ENCODE assay signal across 18 cellular contexts in the genomic region with DNA sequence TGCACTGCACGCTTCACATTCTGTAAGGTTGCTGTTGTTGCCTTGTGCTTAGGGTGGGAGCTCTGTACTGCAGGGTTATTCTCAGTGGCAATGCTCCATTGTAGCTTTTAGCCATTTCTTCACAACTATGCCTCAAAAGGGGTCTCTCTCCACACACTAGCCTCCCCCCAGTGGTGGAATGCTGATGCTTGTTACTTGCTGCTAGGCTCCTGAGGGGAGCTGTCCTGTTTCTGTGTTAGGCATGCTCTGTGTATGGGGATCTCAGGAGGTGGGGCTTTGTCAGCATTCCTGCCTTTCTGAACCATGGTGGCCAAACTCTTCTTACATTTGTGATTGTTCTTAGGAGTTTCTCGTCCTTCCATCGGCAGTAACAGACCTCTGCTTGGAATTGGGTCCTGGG. TPM values are rescaled to one million over a fixed set of nuclear protein-coding genes. Genes with fewer than 3 reads are reported as not detected.
A peak's percentile ranks its signal among the peaks of the same experiment; 100 is the strongest.
DNase-seq lines count a peak whose midpoint lies in the region; ATAC-seq, FAIRE-seq and TF ChIP-seq lines count a peak whose summit lies in the region.
"Had no signal": no experiment of that assay in that cellular context is flagged by ENCODE, and none has a peak within 500 bp of the region (broad histone marks: within the 10 kb centered on the region; RNA-seq: fewer than 3 reads in every experiment).

No MANE protein-coding gene starts in this region.

- H2AFZ ChIP-seq in GM23338 = no peak overlapping the region
- H2AFZ ChIP-seq in GM23248 = no peak overlapping the region

- no peaks in the 10 kb centered on the region for H3K36me3 ChIP-seq in GM23338 (ENCODE audit: insufficient read depth)
- no peaks in the 10 kb centered on the region for H3K36me3 ChIP-seq in bronchial epithelial cell (ENCODE audit: control insufficient read depth, insufficient read depth, low read length)
- no peaks in the 10 kb centered on the region for H3K36me3 ChIP-seq in GM23248 (ENCODE audit: low read depth)

- H3K4me1 ChIP-seq in GM23338 (ENCODE audit: insufficient read depth) = no peaks in the 10 kb centered on the region
- H3K4me1 ChIP-seq in GM23248 (ENCODE audit: insufficient read depth) = no peaks in the 10 kb centered on the region
- H3K4me1 ChIP-seq: A549 had no signal

- H3K27me3 ChIP-seq in GM23338 (ENCODE audit: insufficient read depth) (no peaks in the 10 kb centered on the region), bronchial epithelial cell (ENCODE audit: control insufficient read depth, insufficient read depth, low read length) (no peaks in the 10 kb centered on the region), GM23248 (replicated peaks; ENCODE audit: insufficient read depth) (no peaks in the 10 kb centered on the region)

- peaks cover 4% of the 10 kb centered on the region; the same call in 1 of the 2 replicates for H3K79me2 ChIP-seq in GM23338 (replicated peaks; ENCODE audit: insufficient read depth)
- H3K79me2 ChIP-seq in GM23248 (ENCODE audit: insufficient read depth) = no peaks in the 10 kb centered on the region

- no peaks in the 10 kb centered on the region for H3K36me3 Mint-ChIP-seq in GM23338 (ENCODE audit: low read depth)
- H3K36me3 Mint-ChIP-seq in progenitor cell of endocrine pancreas (ENCODE audit: insufficient read depth) = peaks cover 2% of the 10 kb centered on the region
- H3K36me3 Mint-ChIP-seq in activated T-helper 17 cell treated with anti-CD3 and anti-CD28 coated beads, Interleukin-2, amount 50 U/mL, for 72 hours (ENCODE audit: low read depth) = no peaks in the 10 kb centered on the region
- no peaks in the 10 kb centered on the region for H3K36me3 Mint-ChIP-seq in activated naive CD8-positive, alpha-beta T cell treated with anti-CD3 and anti-CD28 coated beads, Interleukin-2, amount 50 U/mL, for 24 hours (ENCODE audit: low read depth)
- H3K36me3 Mint-ChIP-seq: CD4-positive, alpha-beta memory T cell had no signal

- WGBS in GM23248 (ENCODE audit: low coverage in 1 of 2, low lambda C conversion rate in 2 of 2, missing lambda C conversion rate in 2 of 2), 2 experiments = 75 to 82% methylated on average over 3 of the region's 3 CpGs

- no peaks in the 10 kb centered on the region for H3K9me3 ChIP-seq in GM23248 (ENCODE audit: low read depth)
- H3K9me3 ChIP-seq: A549 had no signal

- FAIRE-seq in bronchial epithelial cell (lab: Jason Lieb, UNC) = peak; percentile 72
- FAIRE-seq: A549 had no signal

- H3K4me2 ChIP-seq in GM23338 (no peak overlapping the region), GM23248 (ENCODE audit: unreplicated experiment) (no peak overlapping the region)
- H3K4me2 ChIP-seq: A549 had no signal

- H3F3A ChIP-seq in GM23338 (replicated peaks; ENCODE audit: low read depth) = no peaks in the 10 kb centered on the region
- no peaks in the 10 kb centered on the region for H3F3A ChIP-seq in GM23248 (ENCODE audit: insufficient read depth)

- H3K27me3 Mint-ChIP-seq in GM23338 (ENCODE audit: insufficient read depth, low read depth, poor library complexity) (peaks cover 2% of the 10 kb centered on the region), progenitor cell of endocrine pancreas (no peaks in the 10 kb centered on the region)
- no peaks in the 10 kb centered on the region for H3K27me3 Mint-ChIP-seq in activated T-helper 17 cell treated with anti-CD3 and anti-CD28 coated beads, Interleukin-2, amount 50 U/mL, for 72 hours
- H3K27me3 Mint-ChIP-seq in activated naive CD8-positive, alpha-beta T cell treated with anti-CD3 and anti-CD28 coated beads, Interleukin-2, amount 50 U/mL, for 24 hours = no peaks in the 10 kb centered on the region
- H3K27me3 Mint-ChIP-seq: CD4-positive, alpha-beta memory T cell had no signal

- 0 out of 2 replicates have a peak overlapping the region, but pooled peaks have one; percentile 17 for H3K27ac ChIP-seq in GM23338 (ENCODE audit: low read depth)
- no peak overlapping the region for H3K27ac ChIP-seq in GM23248
- H3K27ac ChIP-seq: A549, SK-N-MC had no signal

- no peaks in the 10 kb centered on the region for H3K9me3 Mint-ChIP-seq in GM23338
- H3K9me3 Mint-ChIP-seq in progenitor cell of endocrine pancreas (ENCODE audit: low read depth) = peaks cover 4% of the 10 kb centered on the region
- no peaks in the 10 kb centered on the region for H3K9me3 Mint-ChIP-seq in activated T-helper 17 cell treated with anti-CD3 and anti-CD28 coated beads, Interleukin-2, amount 50 U/mL, for 72 hours
- peaks cover 4% of the 10 kb centered on the region for H3K9me3 Mint-ChIP-seq in activated naive CD8-positive, alpha-beta T cell treated with anti-CD3 and anti-CD28 coated beads, Interleukin-2, amount 50 U/mL, for 24 hours

- TF ChIP-seq CTCF in GM23338 (conservative IDR thresholded peaks at IDR 0.05; ENCODE audit: low read depth in 2 of 2) (peak; percentile 32 to 41), bronchial epithelial cell (IDR thresholded peaks at IDR 0.05; ENCODE audit: insufficient read depth, low read length, severe bottlenecking) (no peak), progenitor cell of endocrine pancreas (IDR thresholded peaks at IDR 0.05; ENCODE audit: unreplicated experiment) (no peak)

- no peaks in the 10 kb centered on the region for H4K20me1 ChIP-seq in GM23338 (replicated peaks; ENCODE audit: insufficient read depth)
- H4K20me1 ChIP-seq in GM23248 (ENCODE audit: insufficient read depth) = no peaks in the 10 kb centered on the region

- ATAC-seq in GM23338 = peak; percentile 100
- ATAC-seq in activated T-helper 17 cell treated with anti-CD3 and anti-CD28 coated beads, Interleukin-2, amount 50 U/mL, for 72 hours (replicated peaks) = no peak
- ATAC-seq in activated naive CD8-positive, alpha-beta T cell treated with anti-CD3 and anti-CD28 coated beads, Interleukin-2, amount 50 U/mL, for 24 hours = no peak
- ATAC-seq: A549 had no signal

- in situ Hi-C loops in GM23248 (cut with MboI) = no loop called here

- H3K9me2 ChIP-seq in GM23338 (ENCODE audit: insufficient read depth) (no peaks in the 10 kb centered on the region), GM23248 (ENCODE audit: insufficient read depth) (no peaks in the 10 kb centered on the region)

- H3K9ac ChIP-seq in GM23248 = no peak overlapping the region

- H3K27ac Mint-ChIP-seq in GM23338 (no peak overlapping the region; the same call in 1 of the 2 replicates), progenitor cell of endocrine pancreas (peak overlapping the region; percentile 49)
- H3K27ac Mint-ChIP-seq in activated T-helper 17 cell treated with anti-CD3 and anti-CD28 coated beads, Interleukin-2, amount 50 U/mL, for 72 hours = no peak overlapping the region
- H3K27ac Mint-ChIP-seq in activated naive CD8-positive, alpha-beta T cell treated with anti-CD3 and anti-CD28 coated beads, Interleukin-2, amount 50 U/mL, for 24 hours = no peak overlapping the region
- H3K27ac Mint-ChIP-seq: CD4-positive, alpha-beta memory T cell had no signal

- H3K4me3 ChIP-seq in GM23338 (no peak overlapping the region), bronchial epithelial cell (ENCODE audit: low read depth, low read length) (no peak overlapping the region), GM23248 (no peak overlapping the region)
- H3K4me3 ChIP-seq: A549, SK-N-MC had no signal

- peaks cover 17% of the 10 kb centered on the region for H3K4me1 Mint-ChIP-seq in GM23338
- peaks cover 15% of the 10 kb centered on the region for H3K4me1 Mint-ChIP-seq in progenitor cell of endocrine pancreas (ENCODE audit: low read depth)
- H3K4me1 Mint-ChIP-seq in activated T-helper 17 cell treated with anti-CD3 and anti-CD28 coated beads, Interleukin-2, amount 50 U/mL, for 72 hours = no peaks in the 10 kb centered on the region
- H3K4me1 Mint-ChIP-seq in activated naive CD8-positive, alpha-beta T cell treated with anti-CD3 and anti-CD28 coated beads, Interleukin-2, amount 50 U/mL, for 24 hours = peaks cover 7% of the 10 kb centered on the region
- H3K4me1 Mint-ChIP-seq: CD4-positive, alpha-beta memory T cell had no signal

- H3K4me3 Mint-ChIP-seq in GM23338 (no peak overlapping the region), progenitor cell of endocrine pancreas (ENCODE audit: low read depth) (no peak overlapping the region)
- H3K4me3 Mint-ChIP-seq in activated T-helper 17 cell treated with anti-CD3 and anti-CD28 coated beads, Interleukin-2, amount 50 U/mL, for 72 hours = no peak overlapping the region
- no peak overlapping the region for H3K4me3 Mint-ChIP-seq in activated naive CD8-positive, alpha-beta T cell treated with anti-CD3 and anti-CD28 coated beads, Interleukin-2, amount 50 U/mL, for 24 hours
- H3K4me3 Mint-ChIP-seq: CD4-positive, alpha-beta memory T cell had no signal

- DNase-seq in GM23338 (ENCODE audit: low spot score) (peak; percentile 77), bronchial epithelial cell (ENCODE audit: low read depth) (no peak), iPS-NIHi7 (ENCODE audit: extremely low spot score) (peak; percentile 58), progenitor cell of endocrine pancreas (ENCODE audit: low spot score, unreplicated experiment) (no peak), GM23248 (no peak)
- DNase-seq in activated naive CD8-positive, alpha-beta T cell treated with anti-CD3 and anti-CD28 coated beads, Interleukin-2, amount 50 U/mL, for 24 hours = no peak
- DNase-seq: Calu3; CD4-positive, alpha-beta memory T cell; DMS53; KBM-7; NCI-H1105 treated with DMSO at 0.1 percent for 48 hours; NCI-H1694 treated with DMSO at 0.1 percent for 48 hours; NCI-H774; OCI-M1; SHP77 had no signal

TF ChIP-seq in GM23338, 12 proteins besides CTCF, POLR2A, EP300 and RAD21 (continues in another document):
- TF ChIP-seq EZH2 (IDR thresholded peaks at IDR 0.05; ENCODE audit: low read depth, unreplicated experiment) = no peak
- TF ChIP-seq, protein P1, sequence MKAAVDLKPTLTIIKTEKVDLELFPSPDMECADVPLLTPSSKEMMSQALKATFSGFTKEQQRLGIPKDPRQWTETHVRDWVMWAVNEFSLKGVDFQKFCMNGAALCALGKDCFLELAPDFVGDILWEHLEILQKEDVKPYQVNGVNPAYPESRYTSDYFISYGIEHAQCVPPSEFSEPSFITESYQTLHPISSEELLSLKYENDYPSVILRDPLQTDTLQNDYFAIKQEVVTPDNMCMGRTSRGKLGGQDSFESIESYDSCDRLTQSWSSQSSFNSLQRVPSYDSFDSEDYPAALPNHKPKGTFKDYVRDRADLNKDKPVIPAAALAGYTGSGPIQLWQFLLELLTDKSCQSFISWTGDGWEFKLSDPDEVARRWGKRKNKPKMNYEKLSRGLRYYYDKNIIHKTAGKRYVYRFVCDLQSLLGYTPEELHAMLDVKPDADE (IDR thresholded peaks at IDR 0.05) = no peak
- no peak for TF ChIP-seq JUNB (IDR thresholded peaks at IDR 0.05; ENCODE audit: unreplicated experiment)
- no peak for TF ChIP-seq POLR2AphosphoS5 (IDR thresholded peaks at IDR 0.05; ENCODE audit: low read depth)

RNA-seq across cellular contexts. Expression of a gene that starts 18.8 kb away (rescaled TPM):
- total RNA-seq in GM23338 (2014; rRNA removed; shearing (Covaris generic)) = 6.9 and 8.6 TPM in 2 replicates
- polyA plus RNA-seq in GM23338 (2016; fragmentation: Nextera tagmentation; extraction: Ambion mirVana) = 2.0 and 2.5 TPM in 2 replicates
- total RNA-seq in bronchial epithelial cell = under 0.01 and 0.13 TPM in 2 replicates
- 7.3 and 7.6 TPM in 2 replicates for total RNA-seq in progenitor cell of endocrine pancreas
- total RNA-seq in activated T-helper 17 cell treated with anti-CD3 and anti-CD28 coated beads, Interleukin-2, amount 50 U/mL, for 72 hours = under 1 TPM; 0.69 TPM
- 0.54 and 0.63 TPM in 2 replicates for total RNA-seq in GM23248 (2014; rRNA removed; shearing (Covaris generic))
- 0.14 TPM in 2 replicates for polyA plus RNA-seq in GM23248 (2016; fragmentation: Nextera tagmentation; extraction: Ambion mirVana)

Comparison
In these comparisons a context has a peak if more than half of its experiments do, and no peak if none do; other contexts are left out.
1. DNase-seq: peak in GM23338 (single experiment) and iPS-NIHi7 (single experiment); none in bronchial epithelial cell (single experiment), progenitor cell of endocrine pancreas (single experiment), GM23248 (single experiment) and activated naive CD8-positive, alpha-beta T cell treated with anti-CD3 and anti-CD28 coated beads, Interleukin-2, amount 50 U/mL, for 24 hours (single experiment).
2. CTCF ChIP-seq: peak in GM23338 (2 of 2); none in bronchial epithelial cell (single experiment) and progenitor cell of endocrine pancreas (single experiment).